In genomic region chr12:597926-598568, GRCh38 we compare ENCODE assay signal across 19 cellular contexts.
DNase-seq lines count a peak whose midpoint lies in the region; ATAC-seq, FAIRE-seq and TF ChIP-seq lines count a peak whose summit lies in the region.
"Had no signal": no experiment of that assay in that cellular context is flagged by ENCODE, and none has a peak within 500 bp of the region (broad histone marks: within the 10 kb centered on the region; RNA-seq: fewer than 3 reads in every experiment).

No MANE protein-coding gene starts in this region.

- no peak overlapping the region for H3K4me3 Mint-ChIP-seq in activated naive CD4-positive, alpha-beta T cell treated with anti-CD3 and anti-CD28 coated beads, Interleukin-2, amount 10 ng/mL, durations not matched to agents 7 days and 5 days
- H3K4me3 Mint-ChIP-seq: central memory CD8-positive, alpha-beta T cell; naive thymus-derived CD8-positive, alpha-beta T cell; stimulated activated effector memory CD8-positive, alpha-beta T cell treated with anti-CD3 and anti-CD28 coated beads, Interleukin-12 subunit alpha, Interleukin-12 subunit beta, amount 100 ng/mL, for 72 hours had no signal

- in situ Hi-C loops in HepG2 (cut with HindIII; ENCODE audit: extremely low pct_ligation_motif_present, low pct_unique_long_range_greater_than_20kb) = no loop called here
- in situ Hi-C loops in mammary epithelial cell (cut with MboI; ENCODE audit: low sequenced_read_pairs in 2 of 2) = no loop called here

- DNase-seq in right lobe of liver = no peak
- DNase-seq in HepG2 (ENCODE audit: low spot score) = no peak
- DNase-seq in mammary epithelial cell = peak; percentile 90
- DNase-seq in left lung = no peak
- no peak for DNase-seq in activated naive CD4-positive, alpha-beta T cell treated with anti-CD3 and anti-CD28 coated beads, Interleukin-2, amount 10 ng/mL, durations not matched to agents 7 days and 5 days
- DNase-seq in activated T-cell treated with anti-CD3 and anti-CD28 coated beads, Interleukin-2, amount 50 U/mL, for 1 hour = no peak
- DNase-seq: activated CD4-positive, alpha-beta T cell treated with anti-CD3 and anti-CD28 coated beads for 1 hour; activated T-cell treated with anti-CD3 and anti-CD28 coated beads for 4 hours; GM23248; naive thymus-derived CD8-positive, alpha-beta T cell; NCI-H146; NCI-H524; uterus had no signal

- H3K36me3 ChIP-seq in right lobe of liver (no peaks in the 10 kb centered on the region), HepG2 (replicated peaks in 1 of 2; ENCODE audit: control insufficient read depth in 1 of 2, insufficient read depth in 2 of 2, low read length in 2 of 2) (no peaks in the 10 kb centered on the region), mammary epithelial cell (ENCODE audit: insufficient read depth, low read length) (no peaks in the 10 kb centered on the region), left lung (no peaks in the 10 kb centered on the region)
- H3K36me3 ChIP-seq: uterus had no signal

- no peak for TF ChIP-seq CTCF in right lobe of liver (IDR thresholded peaks at IDR 0.05)
- no peak for TF ChIP-seq CTCF in HepG2 (CRISPR knock-in tag; IDR thresholded peaks at IDR 0.05)
- TF ChIP-seq CTCF in mammary epithelial cell (conservative IDR thresholded peaks at IDR 0.05 in 1 of 2, IDR thresholded peaks at IDR 0.05 in 1 of 2; ENCODE audit: extremely low read depth in 1 of 2, insufficient read depth in 1 of 2, low read depth in 1 of 2, low read length in 2 of 2) = no peak
- TF ChIP-seq CTCF in left lung (IDR thresholded peaks at IDR 0.05) = no peak

- no TSS peak for BruUV-seq in HepG2 (replicated peaks; lab: Mats Ljungman, UMichigan)
- BruUV-seq in mammary epithelial cell (replicated peaks; lab: Mats Ljungman, UMichigan) = no TSS peak

- no peaks in the 10 kb centered on the region for H3K36me3 Mint-ChIP-seq in activated naive CD4-positive, alpha-beta T cell treated with anti-CD3 and anti-CD28 coated beads, Interleukin-2, amount 10 ng/mL, durations not matched to agents 7 days and 5 days
- H3K36me3 Mint-ChIP-seq: naive thymus-derived CD8-positive, alpha-beta T cell; stimulated activated effector memory CD8-positive, alpha-beta T cell treated with anti-CD3 and anti-CD28 coated beads, Interleukin-12 subunit alpha, Interleukin-12 subunit beta, amount 100 ng/mL, for 72 hours had no signal

- TF ChIP-seq EP300 in HepG2 (IDR thresholded peaks at IDR 0.05; ENCODE audit: low read depth in 2 of 2, low read length in 2 of 2) (no peak), HepG2 (CRISPR knock-in tag; IDR thresholded peaks at IDR 0.05; ENCODE audit: borderline replicate concordance) (no peak)

- POLR2A ChIA-PET in HepG2 (lab: Yijun Ruan, JAX) = no interaction called here

- no peak overlapping the region for H3K4me2 ChIP-seq in HepG2 (ENCODE audit: low read depth, low read length)
- peak overlapping the region; percentile 39 for H3K4me2 ChIP-seq in mammary epithelial cell (ENCODE audit: insufficient read depth, low read depth, low read length)
- H3K4me2 ChIP-seq: hepatocyte had no signal

- H3K27me3 ChIP-seq in right lobe of liver (no peaks in the 10 kb centered on the region), HepG2 (ENCODE audit: control insufficient read depth in 1 of 2, insufficient read depth in 2 of 2, low read length in 2 of 2) (no peaks in the 10 kb centered on the region), mammary epithelial cell (ENCODE audit: insufficient read depth, low read length) (no peaks in the 10 kb centered on the region), left lung (no peaks in the 10 kb centered on the region)
- H3K27me3 ChIP-seq: hepatocyte, uterus had no signal

- intact Hi-C loops in right lobe of liver (cut with DNase I) = no loop called here
- intact Hi-C loops in HepG2 (cut with micrococcal nuclease; ENCODE audit: unreplicated experiment) = no loop called here
- intact Hi-C loops in mammary epithelial cell (cut with micrococcal nuclease) = loop anchor here (1.0 to 5.0 kb wide), 2 partner anchors 34 to 351 kb away; partner anchors contain the start of gene RAD52
- intact Hi-C loops in left lung (cut with DNase I) = no loop called here

- TF ChIP-seq RAD21 in HepG2 (CRISPR knock-in tag; IDR thresholded peaks at IDR 0.05) = no peak

- H2AFZ ChIP-seq in HepG2 (ENCODE audit: low read length) = no peak overlapping the region
- H2AFZ ChIP-seq in mammary epithelial cell (ENCODE audit: low read depth, low read length) = peak overlapping the region; percentile 63
- H2AFZ ChIP-seq: GM23248, hepatocyte had no signal

- no peaks in the 10 kb centered on the region for H4K20me1 ChIP-seq in HepG2 (ENCODE audit: insufficient read depth, low read length)
- no peaks in the 10 kb centered on the region for H4K20me1 ChIP-seq in mammary epithelial cell (ENCODE audit: insufficient read depth, low read length)

- no peak for TF ChIP-seq POLR2A in right lobe of liver (IDR thresholded peaks at IDR 0.05)
- TF ChIP-seq POLR2A in HepG2 (IDR thresholded peaks at IDR 0.05; ENCODE audit: insufficient read depth in 1 of 2, low read depth in 2 of 2, low read length in 2 of 2) = no peak

- H3K4me3 ChIP-seq in right lobe of liver = no peak overlapping the region
- no peak overlapping the region for H3K4me3 ChIP-seq in HepG2 (replicated peaks in 1 of 3; ENCODE audit: insufficient read depth in 1 of 3, low read depth in 2 of 3, low read length in 3 of 3)
- H3K4me3 ChIP-seq in mammary epithelial cell (replicated peaks in 1 of 3; ENCODE audit: insufficient read depth in 1 of 3, low read depth in 2 of 3, low read length in 3 of 3) = no peak overlapping the region
- H3K4me3 ChIP-seq in left lung = no peak overlapping the region
- H3K4me3 ChIP-seq: GM23248, hepatocyte, K562, uterus had no signal

- no peaks in the 10 kb centered on the region for H3K9me3 Mint-ChIP-seq in activated naive CD4-positive, alpha-beta T cell treated with anti-CD3 and anti-CD28 coated beads, Interleukin-2, amount 10 ng/mL, durations not matched to agents 7 days and 5 days
- H3K9me3 Mint-ChIP-seq: central memory CD8-positive, alpha-beta T cell; naive thymus-derived CD8-positive, alpha-beta T cell; stimulated activated effector memory CD8-positive, alpha-beta T cell treated with anti-CD3 and anti-CD28 coated beads, Interleukin-12 subunit alpha, Interleukin-12 subunit beta, amount 100 ng/mL, for 72 hours had no signal

- no peak overlapping the region for H3K27ac ChIP-seq in right lobe of liver
- no peak overlapping the region for H3K27ac ChIP-seq in HepG2 (ENCODE audit: extremely low read length, insufficient read depth, low read length)
- H3K27ac ChIP-seq in mammary epithelial cell (ENCODE audit: insufficient read depth, low read depth, low read length) = peak overlapping the region; percentile 63
- peak overlapping the region in 1 of 2 donors; percentile 25 for H3K27ac ChIP-seq in left lung
- H3K27ac ChIP-seq: GM23248, hepatocyte, uterus had no signal

- 50% methylated on average over 9 of the region's 13 CpGs for WGBS in right lobe of liver (ENCODE audit: insufficient coverage, low coverage, low lambda C conversion rate, missing lambda C conversion rate)
- WGBS in HepG2 (ENCODE audit: low lambda C conversion rate) = 67% methylated on average over 13 of the region's 13 CpGs
- WGBS in mammary epithelial cell (ENCODE audit: low coverage, missing lambda C conversion rate) = 2% methylated on average over 11 of the region's 13 CpGs

- no peak overlapping the region for H3K27ac Mint-ChIP-seq in activated naive CD4-positive, alpha-beta T cell treated with anti-CD3 and anti-CD28 coated beads, Interleukin-2, amount 10 ng/mL, durations not matched to agents 7 days and 5 days
- H3K27ac Mint-ChIP-seq: stimulated activated effector memory CD8-positive, alpha-beta T cell treated with anti-CD3 and anti-CD28 coated beads, Interleukin-12 subunit alpha, Interleukin-12 subunit beta, amount 100 ng/mL, for 72 hours had no signal

- peaks cover 24% of the 10 kb centered on the region for H3K27me3 Mint-ChIP-seq in activated naive CD4-positive, alpha-beta T cell treated with anti-CD3 and anti-CD28 coated beads, Interleukin-2, amount 10 ng/mL, durations not matched to agents 7 days and 5 days
- H3K27me3 Mint-ChIP-seq: central memory CD8-positive, alpha-beta T cell; naive thymus-derived CD8-positive, alpha-beta T cell had no signal

- H3K9ac ChIP-seq in HepG2 (ENCODE audit: insufficient read depth, low read depth, low read length) (no peak overlapping the region), mammary epithelial cell (ENCODE audit: insufficient read depth, low read length) (no peak overlapping the region)
- H3K9ac ChIP-seq: GM23248 had no signal

- no peaks in the 10 kb centered on the region for H3K9me3 ChIP-seq in right lobe of liver
- H3K9me3 ChIP-seq in HepG2 (ENCODE audit: low read length) = no peaks in the 10 kb centered on the region
- no peaks in the 10 kb centered on the region for H3K9me3 ChIP-seq in mammary epithelial cell (replicated peaks; ENCODE audit: insufficient read depth, low read length)
- no peaks in the 10 kb centered on the region for H3K9me3 ChIP-seq in left lung
- H3K9me3 ChIP-seq: uterus had no signal

- peak; percentile 21 to 64 (median 48) for ATAC-seq in right lobe of liver
- ATAC-seq in HepG2 = no peak
- ATAC-seq in left lung = peak; percentile 93
- no peak for ATAC-seq in HG03135 (IDR thresholded peaks at IDR 0.05; ENCODE audit: unreplicated experiment)
- no peak for ATAC-seq in HG03354 (IDR thresholded peaks at IDR 0.05; ENCODE audit: poor library complexity, severe bottlenecking, unreplicated experiment)
- ATAC-seq: K562; naive thymus-derived CD8-positive, alpha-beta T cell; stimulated activated effector memory CD8-positive, alpha-beta T cell treated with anti-CD3 and anti-CD28 coated beads, Interleukin-12 subunit alpha, Interleukin-12 subunit beta, amount 100 ng/mL, for 72 hours had no signal

- CTCF ChIA-PET in HepG2 (lab: Yijun Ruan, JAX; ENCODE audit: low intra/inter-chr PET ratio, low total read pairs) (no interaction called here), mammary epithelial cell (lab: Charles Lee; ENCODE audit: low non-redundant PET) (interaction anchor here (0.5 to 0.6 kb wide), 6 partner anchors 10 to 260 kb away, joined by 3 to 11 read pairs (median 4); partner anchors contain the start of gene WNK1)
- CTCF ChIA-PET in activated naive CD4-positive, alpha-beta T cell treated with anti-CD3 and anti-CD28 coated beads, Interleukin-2, amount 10 ng/mL, durations not matched to agents 7 days and 5 days (lab: Charles Lee) = no interaction called here

- no peaks in the 10 kb centered on the region for H3K79me2 ChIP-seq in HepG2 (ENCODE audit: insufficient read depth, low read length)
- no peaks in the 10 kb centered on the region for H3K79me2 ChIP-seq in mammary epithelial cell (ENCODE audit: insufficient read depth, low read length)
- H3K79me2 ChIP-seq: hepatocyte had no signal

- dilution Hi-C loops in mammary epithelial cell (cut with HindIII; ENCODE audit: low sequenced_read_pairs) = no loop called here

- H3K4me1 ChIP-seq in right lobe of liver (peaks cover 0 to 7% (median 0%) of the 10 kb centered on the region in 4 donors), HepG2 (ENCODE audit: insufficient read depth, low read length) (peaks cover 15% of the 10 kb centered on the region), mammary epithelial cell (ENCODE audit: insufficient read depth, low read length) (peaks cover 19% of the 10 kb centered on the region), left lung (peaks cover 0 to 31% of the 10 kb centered on the region in 2 donors)
- H3K4me1 ChIP-seq: uterus had no signal

- no peaks in the 10 kb centered on the region for H3K4me1 Mint-ChIP-seq in activated naive CD4-positive, alpha-beta T cell treated with anti-CD3 and anti-CD28 coated beads, Interleukin-2, amount 10 ng/mL, durations not matched to agents 7 days and 5 days
- H3K4me1 Mint-ChIP-seq: central memory CD8-positive, alpha-beta T cell; stimulated activated effector memory CD8-positive, alpha-beta T cell treated with anti-CD3 and anti-CD28 coated beads, Interleukin-12 subunit alpha, Interleukin-12 subunit beta, amount 100 ng/mL, for 72 hours had no signal

- FAIRE-seq in HepG2 (lab: Jason Lieb, UNC) = no peak
- FAIRE-seq: K562 had no signal

Comparison
In these comparisons a context has a peak if more than half of its experiments do, and no peak if none do; other contexts are left out.
1. ATAC-seq: peak in right lobe of liver (4 of 4) and left lung (single experiment); none in HepG2 (single experiment), HG03135 (single experiment) and HG03354 (single experiment).